ENCODE assay signal across 21 cellular contexts in the genomic region with DNA sequence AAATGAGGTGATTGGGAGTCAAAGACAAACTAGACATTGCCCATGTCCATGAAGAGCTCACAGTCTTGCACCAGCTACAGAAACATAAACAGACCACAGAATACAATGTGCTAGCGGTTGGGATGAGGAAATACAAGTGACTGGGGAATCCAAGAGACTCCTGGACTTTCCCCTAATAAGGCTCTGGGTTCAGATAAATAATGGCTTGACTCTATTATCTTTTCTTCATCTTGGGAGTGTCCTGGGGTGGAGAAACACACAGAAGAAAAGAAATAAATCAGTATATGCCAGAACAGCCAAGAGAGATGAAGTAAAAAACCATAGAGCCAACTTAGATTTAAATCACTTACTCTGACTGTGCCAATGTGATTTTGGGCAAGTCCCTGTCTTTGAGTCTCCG.
"Had no signal": no experiment of that assay in that cellular context is flagged by ENCODE, and none has a peak within 500 bp of the region (broad histone marks: within the 10 kb centered on the region; RNA-seq: fewer than 3 reads in every experiment).

No MANE protein-coding gene starts in this region.

- DNase-seq: activated CD4-positive, alpha-beta memory T cell treated with anti-CD3 and anti-CD28 coated beads for 36 hours; activated CD4-positive, alpha-beta T cell treated with anti-CD3 and anti-CD28 coated beads for 48 hours; activated CD4-positive, CD25-positive, alpha-beta regulatory T cell; activated naive CD4-positive, alpha-beta T cell treated with Interleukin-2 at 50 U/mL for 16 hours; activated naive CD8-positive, alpha-beta T cell treated with anti-CD3 and anti-CD28 coated beads for 36 hours; activated T-cell treated with anti-CD3 and anti-CD28 coated beads, Interleukin-2, amount 50 U/mL, for 48 hours; amygdala; effector memory CD4-positive, alpha-beta T cell; heart left ventricle; islet precursor cell; left cardiac atrium; ovary; stimulated activated CD4-positive, alpha-beta T cell treated with anti-CD3 and anti-CD28 coated beads, Interleukin-2, amount 100 ng/mL, for 24 hours; T-helper 17 cell; transverse colon; uterus had no signal

- H3K27ac ChIP-seq: heart left ventricle, neutrophil, ovary, prostate gland, right atrium auricular region, skin epidermis, transverse colon, uterus had no signal

- H3K36me3 ChIP-seq: heart left ventricle, neutrophil, ovary, prostate gland, transverse colon, uterus had no signal

- H3K9me3 ChIP-seq: heart left ventricle, neutrophil, ovary, prostate gland, right atrium auricular region, transverse colon, uterus had no signal

- H3K27me3 ChIP-seq: heart left ventricle, neutrophil, ovary, right atrium auricular region, transverse colon, uterus had no signal

- ATAC-seq: heart left ventricle; left cardiac atrium; stimulated activated effector memory CD8-positive, alpha-beta T cell treated with anti-CD3 and anti-CD28 coated beads, Interleukin-12 subunit alpha, Interleukin-12 subunit beta, amount 100 ng/mL, for 72 hours; T-helper 17 cell had no signal

- H3K4me3 ChIP-seq: heart left ventricle, ovary, prostate gland, right atrium auricular region, skin epidermis, transverse colon, uterus had no signal

- H3K4me1 ChIP-seq: heart left ventricle, prostate gland, right atrium auricular region, transverse colon, uterus had no signal
